In genomic region chr7:135708041-135708440, GRCh38 we compare ENCODE assay signal across 36 cellular contexts. TPM values are rescaled to one million over a fixed set of nuclear protein-coding genes. Genes with fewer than 3 reads are reported as not detected.
DNase-seq lines count a peak whose midpoint lies in the region; ATAC-seq and TF ChIP-seq lines count a peak whose summit lies in the region.
"Had no signal": no experiment of that assay in that cellular context is flagged by ENCODE, and none has a peak within 500 bp of the region (broad histone marks: within the 10 kb centered on the region; RNA-seq: fewer than 3 reads in every experiment).

No MANE protein-coding gene starts in this region.

- H3K36me3 ChIP-seq in heart right ventricle (no peaks in the 10 kb centered on the region), body of pancreas (replicated peaks in 1 of 2; ENCODE audit: insufficient read depth in 1 of 2, low read depth in 2 of 2) (no peaks in the 10 kb centered on the region)
- H3K36me3 ChIP-seq: adrenal gland, left lung, pancreas had no signal

- POLR2A ChIA-PET in WTC11 (lab: Charles Lee): no interaction called here

- no peak for TF ChIP-seq POLR2A in body of pancreas (IDR thresholded peaks at IDR 0.05)

- WGBS in heart right ventricle, 2 donors: 95% methylated on average over 14 of the region's 14 CpGs
- 85 to 88% methylated on average over 11 to 14 of the region's 14 CpGs for WGBS in body of pancreas, 2 donors

- H3K4me3 ChIP-seq in heart right ventricle (no peak overlapping the region), body of pancreas (no peak overlapping the region)
- H3K4me3 ChIP-seq: adrenal gland, left lung, pancreas, skin epidermis had no signal

- intact Hi-C loops in Right ventricle myocardium inferior (cut with DNase I) (no loop called here), heart right ventricle (cut with DNase I) (no loop called here), body of pancreas (cut with DNase I) (no loop called here)

- H3K4me1 Mint-ChIP-seq in WTC11: peaks cover 15% of the 10 kb centered on the region
- H3K4me1 Mint-ChIP-seq: activated naive CD4-positive, alpha-beta T cell treated with anti-CD3 and anti-CD28 coated beads, Interleukin-2, amount 10 ng/mL, durations not matched to agents 7 days and 5 days; CD8-positive, alpha-beta memory T cell; memory B cell; T-helper 17 cell had no signal

- peak; percentile 37 for DNase-seq in Right ventricle myocardium inferior (ENCODE audit: missing footprints)
- DNase-seq in heart right ventricle: no peak
- DNase-seq in WTC11 (ENCODE audit: low spot score): peak; percentile 46
- peak; percentile 56 for DNase-seq in iPS-NIHi7 (ENCODE audit: extremely low spot score)
- no peak for DNase-seq in body of pancreas
- no peak for DNase-seq in T-helper 2 cell
- DNase-seq: activated CD4-positive, alpha-beta T cell treated with anti-CD3 and anti-CD28 coated beads for 1 hour; activated CD8-positive, alpha-beta memory T cell treated with anti-CD3 and anti-CD28 coated beads, Interleukin-2, amount 50 U/mL, for 48 hours; activated CD8-positive, alpha-beta T cell treated with anti-CD3 and anti-CD28 coated beads for 36 hours; activated naive CD4-positive, alpha-beta T cell treated with anti-CD3 and anti-CD28 coated beads, Interleukin-2, amount 10 ng/mL, durations not matched to agents 7 days and 5 days; adrenal gland; CD8-positive, alpha-beta memory T cell; cerebellar nuclear complex; DMS153; hippocampal formation; KBM-7; NCI-H1105; NCI-H187; NCI-H446 treated with DMSO at 0.1 percent for 48 hours; NCI-H774; pancreas; retina; stimulated activated naive CD4-positive, alpha-beta T cell; T-helper 17 cell had no signal

- H3K27ac ChIP-seq in heart right ventricle (no peak overlapping the region), body of pancreas (no peak overlapping the region)
- H3K27ac ChIP-seq: adrenal gland, left lung, pancreas had no signal

- H3K4me1 ChIP-seq in heart right ventricle (peaks cover 0 to 16% (median 10%) of the 10 kb centered on the region in 9 donors), body of pancreas (no peaks in the 10 kb centered on the region)
- H3K4me1 ChIP-seq: left lung, pancreas had no signal

- H3K27me3 Mint-ChIP-seq in WTC11 (ENCODE audit: low read depth): no peaks in the 10 kb centered on the region
- H3K27me3 Mint-ChIP-seq: activated CD8-positive, alpha-beta T cell treated with anti-CD3 and anti-CD28 coated beads for 36 hours; activated naive CD4-positive, alpha-beta T cell treated with anti-CD3 and anti-CD28 coated beads, Interleukin-2, amount 10 ng/mL, durations not matched to agents 7 days and 5 days; memory B cell had no signal

- no peak for TF ChIP-seq CTCF in heart right ventricle (IDR thresholded peaks at IDR 0.05)
- TF ChIP-seq CTCF in WTC11 (IDR thresholded peaks at IDR 0.05): no peak
- TF ChIP-seq CTCF in body of pancreas (IDR thresholded peaks at IDR 0.05): no peak

- H3K9me3 ChIP-seq in heart right ventricle (no peaks in the 10 kb centered on the region), body of pancreas (no peaks in the 10 kb centered on the region)
- H3K9me3 ChIP-seq: adrenal gland, left lung, pancreas had no signal

- no peak for ATAC-seq in Right ventricle myocardium inferior
- ATAC-seq in heart right ventricle: no peak
- peak; percentile 21 for ATAC-seq in WTC11
- ATAC-seq in body of pancreas: no peak
- no peak for ATAC-seq in HG02588 (IDR thresholded peaks at IDR 0.05; ENCODE audit: unreplicated experiment)
- ATAC-seq: activated CD8-positive, alpha-beta T cell treated with anti-CD3 and anti-CD28 coated beads for 36 hours; left lung; pancreas; T-helper 17 cell had no signal

- H3K4me3 Mint-ChIP-seq in WTC11: no peak overlapping the region
- H3K4me3 Mint-ChIP-seq: activated CD8-positive, alpha-beta T cell treated with anti-CD3 and anti-CD28 coated beads for 36 hours; activated naive CD4-positive, alpha-beta T cell treated with anti-CD3 and anti-CD28 coated beads, Interleukin-2, amount 10 ng/mL, durations not matched to agents 7 days and 5 days; brain; CD8-positive, alpha-beta memory T cell; memory B cell; T-helper 17 cell had no signal

- H3K27me3 ChIP-seq in heart right ventricle: no peaks in the 10 kb centered on the region
- no peaks in the 10 kb centered on the region for H3K27me3 ChIP-seq in body of pancreas
- H3K27me3 ChIP-seq: adrenal gland, left lung, pancreas had no signal

- H3K36me3 Mint-ChIP-seq in WTC11: no peaks in the 10 kb centered on the region
- H3K36me3 Mint-ChIP-seq: activated naive CD4-positive, alpha-beta T cell treated with anti-CD3 and anti-CD28 coated beads, Interleukin-2, amount 10 ng/mL, durations not matched to agents 7 days and 5 days; CD8-positive, alpha-beta memory T cell; memory B cell had no signal

- no peaks in the 10 kb centered on the region for H3K9me3 Mint-ChIP-seq in WTC11
- H3K9me3 Mint-ChIP-seq: activated CD8-positive, alpha-beta T cell treated with anti-CD3 and anti-CD28 coated beads for 36 hours; activated naive CD4-positive, alpha-beta T cell treated with anti-CD3 and anti-CD28 coated beads, Interleukin-2, amount 10 ng/mL, durations not matched to agents 7 days and 5 days; brain; CD8-positive, alpha-beta memory T cell; memory B cell had no signal

- H3K27ac Mint-ChIP-seq in WTC11: no peak overlapping the region
- H3K27ac Mint-ChIP-seq: activated CD8-positive, alpha-beta T cell treated with anti-CD3 and anti-CD28 coated beads for 36 hours; activated naive CD4-positive, alpha-beta T cell treated with anti-CD3 and anti-CD28 coated beads, Interleukin-2, amount 10 ng/mL, durations not matched to agents 7 days and 5 days; CD8-positive, alpha-beta memory T cell; memory B cell; T-helper 17 cell had no signal

- CTCF ChIA-PET in WTC11 (lab: Charles Lee): interaction anchor here (1.0 to 1.4 kb wide), 2 partner anchors 9 to 20 kb away, joined by 3 read pairs; partner anchors contain the start of gene SLC13A4

TF ChIP-seq in WTC11, 78 proteins besides CTCF, POLR2A, EP300 and RAD21:
- no peak for TF ChIP-seq CDX4 (CRISPR knock-in tag; IDR thresholded peaks at IDR 0.05; ENCODE audit: borderline replicate concordance)
- TF ChIP-seq IRF2 (CRISPR knock-in tag; IDR thresholded peaks at IDR 0.05; ENCODE audit: borderline replicate concordance, low read depth): no peak
- TF ChIP-seq KAT7 (CRISPR knock-in tag; IDR thresholded peaks at IDR 0.05; ENCODE audit: borderline replicate concordance): no peak
- no peak for TF ChIP-seq TCF7 (CRISPR knock-in tag; IDR thresholded peaks at IDR 0.05; ENCODE audit: low read depth)
- TF ChIP-seq GTF2I (CRISPR knock-in tag; conservative IDR thresholded peaks at IDR 0.05): no peak
- no peak for TF ChIP-seq NFYB (CRISPR knock-in tag; conservative IDR thresholded peaks at IDR 0.05; ENCODE audit: low read depth)
- no peak for TF ChIP-seq ZNF416 (CRISPR knock-in tag; IDR thresholded peaks at IDR 0.05)
- no peak for TF ChIP-seq TEAD4 (CRISPR knock-in tag; IDR thresholded peaks at IDR 0.05)
- TF ChIP-seq, protein P1, sequence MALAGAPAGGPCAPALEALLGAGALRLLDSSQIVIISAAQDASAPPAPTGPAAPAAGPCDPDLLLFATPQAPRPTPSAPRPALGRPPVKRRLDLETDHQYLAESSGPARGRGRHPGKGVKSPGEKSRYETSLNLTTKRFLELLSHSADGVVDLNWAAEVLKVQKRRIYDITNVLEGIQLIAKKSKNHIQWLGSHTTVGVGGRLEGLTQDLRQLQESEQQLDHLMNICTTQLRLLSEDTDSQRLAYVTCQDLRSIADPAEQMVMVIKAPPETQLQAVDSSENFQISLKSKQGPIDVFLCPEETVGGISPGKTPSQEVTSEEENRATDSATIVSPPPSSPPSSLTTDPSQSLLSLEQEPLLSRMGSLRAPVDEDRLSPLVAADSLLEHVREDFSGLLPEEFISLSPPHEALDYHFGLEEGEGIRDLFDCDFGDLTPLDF (CRISPR knock-in tag; IDR thresholded peaks at IDR 0.05): no peak

RNA-seq across cellular contexts. Expression of gene SLC13A4, which starts 19.9 kb away (rescaled TPM):
- not detected for total RNA-seq in Right ventricle myocardium inferior
- total RNA-seq in heart right ventricle: under 1 TPM in 8 of 10 donors, not detected in 2; 0.08 to 0.87 (median 0.56) TPM
- polyA plus RNA-seq in heart right ventricle: 1 to 10 TPM in 1 of 2 donors, under 1 TPM in 1; 0.12 to 2.8 TPM
- 1.6 to 2.1 TPM (median 1.7 TPM) in 3 replicates for total RNA-seq in WTC11 (2021)
- not detected for total RNA-seq in body of pancreas
- total RNA-seq: activated CD8-positive, alpha-beta T cell treated with anti-CD3 and anti-CD28 coated beads for 36 hours; CD8-positive, alpha-beta memory T cell; dermis microvascular lymphatic vessel endothelial cell; HT1080; left lung; M059J; OCI-LY7; pancreas; T-helper 17 cell; urinary bladder had no signal
- polyA plus RNA-seq: CD8-positive, alpha-beta memory T cell had no signal

RNA-seq across cellular contexts. Expression of gene FAM180A, which starts 40.6 kb away (rescaled TPM):
- 6.1 TPM for total RNA-seq in Right ventricle myocardium inferior
- total RNA-seq in heart right ventricle: 10 to 100 TPM in 8 of 10 donors, 1 to 10 TPM in 2; 2.0 to 47.6 (median 19.5) TPM
- polyA plus RNA-seq in heart right ventricle: 10 to 100 TPM in 1 of 2 donors, 1 to 10 TPM in 1; 2.4 to 11.3 TPM
- not detected in 3 replicates for total RNA-seq in WTC11 (2021)
- 1 to 10 TPM in 1 of 2 donors, not detected in 1; 3.1 TPM for total RNA-seq in body of pancreas
- total RNA-seq: activated CD8-positive, alpha-beta T cell treated with anti-CD3 and anti-CD28 coated beads for 36 hours; CD8-positive, alpha-beta memory T cell; dermis microvascular lymphatic vessel endothelial cell; G401; HT1080; OCI-LY7; T-helper 17 cell had no signal
- polyA plus RNA-seq: CD8-positive, alpha-beta memory T cell; neural cell had no signal

RNA-seq across cellular contexts. Expression of gene STMP1, which starts 45.7 kb away (rescaled TPM):
- total RNA-seq in Right ventricle myocardium inferior (27.4 TPM), heart right ventricle (10 to 100 TPM; 26.5 to 35.6 (median 28.6) TPM), WTC11 (2021) (26.1 to 31.6 TPM (median 30.4 TPM) in 3 replicates), body of pancreas (10 to 100 TPM; 10.5 to 15.6 TPM)
- 10 to 100 TPM; 25.7 to 26.3 TPM for polyA plus RNA-seq in heart right ventricle

Comparison
In these comparisons a context has a peak if more than half of its experiments do, and no peak if none do; other contexts are left out.
1. DNase-seq: peak in Right ventricle myocardium inferior (single experiment), WTC11 (single experiment) and iPS-NIHi7 (single experiment); none in heart right ventricle (0 of 2), body of pancreas (0 of 4) and T-helper 2 cell (0 of 5).